Comparison of ENCODE assay signal across 10 cellular contexts in genomic region chr6:139534472-139535115, GRCh38.
DNase-seq lines count a peak whose midpoint lies in the region; ATAC-seq and TF ChIP-seq lines count a peak whose summit lies in the region.
"Had no signal": no experiment of that assay in that cellular context is flagged by ENCODE, and none has a peak within 500 bp of the region (broad histone marks: within the 10 kb centered on the region; RNA-seq: fewer than 3 reads in every experiment).

No MANE protein-coding gene starts in this region.

- H3K4me3 ChIP-seq in CD4-positive, alpha-beta memory T cell (ENCODE audit: low read length in 2 of 2) = no peak overlapping the region
- no peak overlapping the region for H3K4me3 ChIP-seq in muscle layer of duodenum (ENCODE audit: low read depth in 1 of 2, low read length in 2 of 2)
- H3K4me3 ChIP-seq in BE2C (ENCODE audit: low read depth, low read length) = no peak overlapping the region

- CTCF ChIA-PET in CD4-positive, alpha-beta memory T cell (lab: Charles Lee; ENCODE audit: partially characterized antibody) = interaction anchor here (0.6 to 2.4 kb wide), 3 partner anchors 160 to 348 kb away, joined by 3 to 14 read pairs (median 10); partner anchors contain the start of gene CITED2

- no peaks in the 10 kb centered on the region for H3K36me3 ChIP-seq in CD4-positive, alpha-beta memory T cell (ENCODE audit: insufficient read depth, low read length)
- no peaks in the 10 kb centered on the region for H3K36me3 ChIP-seq in muscle layer of duodenum (ENCODE audit: control insufficient read depth in 1 of 2, insufficient read depth in 2 of 2, low read length in 2 of 2)
- H3K36me3 ChIP-seq in BE2C = no peaks in the 10 kb centered on the region
- H3K36me3 ChIP-seq: heart left ventricle had no signal

- H3K27me3 Mint-ChIP-seq in CD4-positive, alpha-beta memory T cell = no peaks in the 10 kb centered on the region
- H3K27me3 Mint-ChIP-seq in activated naive CD8-positive, alpha-beta T cell = no peaks in the 10 kb centered on the region

- peak overlapping the region in 7 of 8 donors; percentile 64 to 93 (median 76) for H3K4me3 Mint-ChIP-seq in CD4-positive, alpha-beta memory T cell
- H3K4me3 Mint-ChIP-seq in activated naive CD8-positive, alpha-beta T cell = no peak overlapping the region

- peak overlapping the region; percentile 39 for H3K27ac ChIP-seq in CD4-positive, alpha-beta memory T cell (ENCODE audit: low read depth, low read length)
- H3K27ac ChIP-seq in muscle layer of duodenum (ENCODE audit: low read length) = peak overlapping the region; percentile 47
- no peak overlapping the region for H3K27ac ChIP-seq in caudate nucleus (ENCODE audit: low read depth, low read length)

- no peaks in the 10 kb centered on the region for H3K27me3 ChIP-seq in CD4-positive, alpha-beta memory T cell (ENCODE audit: insufficient read depth, low read length)
- H3K27me3 ChIP-seq in muscle layer of duodenum (ENCODE audit: low read depth, low read length) = no peaks in the 10 kb centered on the region
- no peaks in the 10 kb centered on the region for H3K27me3 ChIP-seq in BE2C
- H3K27me3 ChIP-seq: heart left ventricle had no signal

- peaks cover 87% of the 10 kb centered on the region for H3K4me1 ChIP-seq in CD4-positive, alpha-beta memory T cell (ENCODE audit: insufficient read depth, low read length)
- H3K4me1 ChIP-seq in muscle layer of duodenum (ENCODE audit: control insufficient read depth in 1 of 2, insufficient read depth in 2 of 2, low read length in 2 of 2) (peaks cover 15 to 16% of the 10 kb centered on the region in 2 donors), BE2C (no peaks in the 10 kb centered on the region)

- POLR2A ChIA-PET in CD4-positive, alpha-beta memory T cell (lab: Charles Lee; ENCODE audit: partially characterized antibody) = interaction anchor here (1.0 to 8.1 kb wide), 5 partner anchors 63 to 393 kb away, joined by 3 to 153 read pairs (median 4); partner anchors contain the start of gene CITED2

- H3K9me3 Mint-ChIP-seq in CD4-positive, alpha-beta memory T cell = no peaks in the 10 kb centered on the region
- H3K9me3 Mint-ChIP-seq in activated naive CD8-positive, alpha-beta T cell (ENCODE audit: low read depth) = no peaks in the 10 kb centered on the region

- ATAC-seq in HG03025 (IDR thresholded peaks at IDR 0.05; ENCODE audit: low FRiP score, unreplicated experiment) = peak; percentile 42

- peaks cover 46 to 79% (median 61%) of the 10 kb centered on the region in 4 donors for H3K4me1 Mint-ChIP-seq in CD4-positive, alpha-beta memory T cell
- H3K4me1 Mint-ChIP-seq in activated naive CD8-positive, alpha-beta T cell (ENCODE audit: low read depth) = peaks cover 20% of the 10 kb centered on the region

- DNase-seq in CD4-positive, alpha-beta memory T cell = peak in 4 of 5 donors; percentile 12 to 27 (median 21)
- DNase-seq in NCI-H82 (lab: John Stamatoyannopoulos, UW) (no peak), BE2C (no peak), caudate nucleus (lab: John Stamatoyannopoulos, UW) (no peak)
- no peak for DNase-seq in effector CD8-positive, alpha-beta T cell (lab: John Stamatoyannopoulos, UW)
- DNase-seq: activated CD4-positive, alpha-beta T cell treated with anti-CD3 and anti-CD28 coated beads, Interleukin-2, amount 50 U/mL, for 1 hour; heart left ventricle had no signal

- no peaks in the 10 kb centered on the region for H3K9me3 ChIP-seq in CD4-positive, alpha-beta memory T cell (ENCODE audit: control insufficient read depth in 1 of 2, low read length in 2 of 2)
- H3K9me3 ChIP-seq in muscle layer of duodenum (ENCODE audit: control insufficient read depth in 1 of 2, low read length in 2 of 2) (no peaks in the 10 kb centered on the region), BE2C (no peaks in the 10 kb centered on the region)
- H3K9me3 ChIP-seq: heart left ventricle had no signal

- TF ChIP-seq CTCF in BE2C (IDR thresholded peaks at IDR 0.05; ENCODE audit: low read depth, low read length) = no peak

- H3K36me3 Mint-ChIP-seq in CD4-positive, alpha-beta memory T cell = no peaks in the 10 kb centered on the region
- H3K36me3 Mint-ChIP-seq in activated naive CD8-positive, alpha-beta T cell = no peaks in the 10 kb centered on the region

- intact Hi-C loops in CD4-positive, alpha-beta memory T cell (cut with micrococcal nuclease) = loop anchor here (5.0 to 10.0 kb wide), 2 partner anchors 43 to 550 kb away; partner anchors contain the start of gene REPS1

- peak overlapping the region; percentile 83 to 96 (median 91) for H3K27ac Mint-ChIP-seq in CD4-positive, alpha-beta memory T cell
- peak overlapping the region; percentile 72 for H3K27ac Mint-ChIP-seq in activated naive CD8-positive, alpha-beta T cell

Comparison
In these comparisons a context has a peak if more than half of its experiments do, and no peak if none do; other contexts are left out.
1. DNase-seq: peak in CD4-positive, alpha-beta memory T cell (4 of 5); none in NCI-H82 (single experiment), BE2C (single experiment), effector CD8-positive, alpha-beta T cell (single experiment) and caudate nucleus (0 of 61).